ENCODE assay signal across 26 cellular contexts in genomic region chr9:107969727-107970126, GRCh38.
"Had no signal": no experiment of that assay in that cellular context is flagged by ENCODE, and none has a peak within 500 bp of the region (broad histone marks: within the 10 kb centered on the region; RNA-seq: fewer than 3 reads in every experiment).

No MANE protein-coding gene starts in this region.

- ATAC-seq: naive thymus-derived CD4-positive, alpha-beta T cell; natural killer cell; psoas muscle; right cardiac atrium; right lobe of liver; stimulated activated effector memory CD8-positive, alpha-beta T cell treated with anti-CD3 and anti-CD28 coated beads, Interleukin-12 subunit alpha, Interleukin-12 subunit beta, amount 100 ng/mL, for 72 hours; stimulated activated naive B cell treated with anti-CD40 and anti-IgM and Interleukin-4, amounts not matched to agents 10 μg/mL and 1 μg/mL and 100 μg/mL, for 72 hours had no signal

- DNase-seq: naive thymus-derived CD4-positive, alpha-beta T cell; natural killer cell; occipital lobe; ovary; posterior cingulate gyrus; psoas muscle; right cardiac atrium; right lobe of liver; sigmoid colon; spleen; stimulated activated CD4-positive, alpha-beta T cell treated with anti-CD3 and anti-CD28 coated beads, Interleukin-12 subunit alpha, Interleukin-12 subunit beta, amount 100 ng/mL, for 4 hours; stimulated activated CD4-positive, alpha-beta T cell treated with anti-CD3 and anti-CD28 coated beads, Interleukin-1b, Interleukin-23, amount 100 ng/mL, for 48 hours; stimulated activated CD4-positive, alpha-beta T cell treated with anti-CD3 and anti-CD28 coated beads, Interleukin-4, amount 100 ng/mL, for 1 hour; stimulated activated naive B cell treated with anti-CD40 and anti-IgM and Interleukin-4, amounts not matched to agents 10 μg/mL and 1 μg/mL and 100 μg/mL, for 72 hours; stimulated activated naive CD4-positive, alpha-beta T cell treated with Interleukin-2 at 50 U/mL for 16 hours; stomach; thyroid gland; upper lobe of left lung had no signal

- H3K4me3 ChIP-seq: neural progenitor cell, ovary, psoas muscle, right lobe of liver, sigmoid colon, smooth muscle cell, spleen, stomach, thoracic aorta, thyroid gland, tibial nerve, upper lobe of left lung, vagina had no signal

- H3K27ac ChIP-seq: neural progenitor cell, ovary, parathyroid adenoma, psoas muscle, right lobe of liver, sigmoid colon, spleen, thoracic aorta, thyroid gland, tibial nerve, upper lobe of left lung, vagina had no signal

- H3K9me3 ChIP-seq: ovary, psoas muscle, right lobe of liver, sigmoid colon, spleen, stomach, thoracic aorta, thyroid gland, tibial nerve, upper lobe of left lung, vagina had no signal

- H3K36me3 ChIP-seq: neural progenitor cell, ovary, right lobe of liver, sigmoid colon, spleen, stomach, thoracic aorta, thyroid gland, tibial nerve, upper lobe of left lung, vagina had no signal

- FAIRE-seq: urothelium cell line had no signal

- H3K4me1 ChIP-seq: neural progenitor cell, parathyroid adenoma, psoas muscle, right lobe of liver, sigmoid colon, thyroid gland, tibial nerve, upper lobe of left lung had no signal

- H3K27me3 ChIP-seq: neural progenitor cell, ovary, right lobe of liver, sigmoid colon, spleen, stomach, thyroid gland, tibial nerve, upper lobe of left lung, vagina had no signal
